In genomic region chr10:5971886-5972285, GRCh38 we compare ENCODE assay signal across 15 cellular contexts. TPM values are rescaled to one million over a fixed set of nuclear protein-coding genes. Genes with fewer than 3 reads are reported as not detected.
DNase-seq lines count a peak whose midpoint lies in the region; ATAC-seq and TF ChIP-seq lines count a peak whose summit lies in the region.
"Had no signal": no experiment of that assay in that cellular context is flagged by ENCODE, and none has a peak within 500 bp of the region (broad histone marks: within the 10 kb centered on the region; RNA-seq: fewer than 3 reads in every experiment).

No MANE protein-coding gene starts in this region.

- no peaks in the 10 kb centered on the region for H3K27me3 Mint-ChIP-seq in T-helper 2 cell treated with Interferon-gamma antibody and Interleukin-4, amounts not matched to agents 5 μg/mL and 100 μg/mL, for 36 hours (ENCODE audit: low read depth)
- H3K27me3 Mint-ChIP-seq in activated CD4-positive, alpha-beta memory T cell treated with anti-CD3 and anti-CD28 coated beads for 36 hours: no peaks in the 10 kb centered on the region
- no peaks in the 10 kb centered on the region for H3K27me3 Mint-ChIP-seq in stimulated activated naive B cell treated with anti-CD40 and anti-IgM and Interleukin-4, amounts not matched to agents 10 μg/mL and 1 μg/mL and 100 μg/mL, for 72 hours

- TF ChIP-seq CTCF in left ventricle myocardium inferior (IDR thresholded peaks at IDR 0.05; ENCODE audit: borderline replicate concordance): no peak

- intact Hi-C loops in activated CD4-positive, alpha-beta memory T cell treated with anti-CD3 and anti-CD28 coated beads for 36 hours (cut with micrococcal nuclease): loop anchor here (10.0 kb wide), 1 partner anchor 677 kb away; no protein-coding TSS in a partner anchor
- intact Hi-C loops in left ventricle myocardium inferior (cut with micrococcal nuclease): no loop called here

- CTCF ChIA-PET in activated CD4-positive, alpha-beta memory T cell treated with anti-CD3 and anti-CD28 coated beads for 36 hours (lab: Charles Lee): interaction anchor here (0.7 to 1.7 kb wide), 2 partner anchors 42 to 430 kb away, joined by 3 to 4 read pairs; no protein-coding TSS in a partner anchor

- H3K4me3 Mint-ChIP-seq in T-helper 2 cell treated with Interferon-gamma antibody and Interleukin-4, amounts not matched to agents 5 μg/mL and 100 μg/mL, for 36 hours: peak overlapping the region; percentile 61
- H3K4me3 Mint-ChIP-seq in activated CD4-positive, alpha-beta memory T cell treated with anti-CD3 and anti-CD28 coated beads for 36 hours: no peak overlapping the region
- H3K4me3 Mint-ChIP-seq in stimulated activated naive B cell treated with anti-CD40 and anti-IgM and Interleukin-4, amounts not matched to agents 10 μg/mL and 1 μg/mL and 100 μg/mL, for 72 hours: no peak overlapping the region

- peak overlapping the region; percentile 8 for H3K4me3 ChIP-seq in left ventricle myocardium inferior

- H3K27ac ChIP-seq in left ventricle myocardium inferior (replicated peaks): peak overlapping the region; percentile 84
- H3K27ac ChIP-seq: foreskin keratinocyte had no signal

- no peaks in the 10 kb centered on the region for H3K9me3 ChIP-seq in left ventricle myocardium inferior (replicated peaks)

- H3K27ac Mint-ChIP-seq in T-helper 2 cell treated with Interferon-gamma antibody and Interleukin-4, amounts not matched to agents 5 μg/mL and 100 μg/mL, for 36 hours: peak overlapping the region; percentile 74
- peak overlapping the region; percentile 82 for H3K27ac Mint-ChIP-seq in activated CD4-positive, alpha-beta memory T cell treated with anti-CD3 and anti-CD28 coated beads for 36 hours
- peak overlapping the region; percentile 71 for H3K27ac Mint-ChIP-seq in stimulated activated naive B cell treated with anti-CD40 and anti-IgM and Interleukin-4, amounts not matched to agents 10 μg/mL and 1 μg/mL and 100 μg/mL, for 72 hours

- ATAC-seq in stimulated activated naive B cell treated with anti-CD40 and anti-IgM and Interleukin-4, amounts not matched to agents 10 μg/mL and 1 μg/mL and 100 μg/mL, for 72 hours (replicated peaks): no peak
- ATAC-seq in HG02623 (IDR thresholded peaks at IDR 0.05; ENCODE audit: unreplicated experiment): no peak

- peaks cover 47% of the 10 kb centered on the region for H3K4me1 ChIP-seq in left ventricle myocardium inferior

- no peaks in the 10 kb centered on the region for H3K9me3 Mint-ChIP-seq in T-helper 2 cell treated with Interferon-gamma antibody and Interleukin-4, amounts not matched to agents 5 μg/mL and 100 μg/mL, for 36 hours
- H3K9me3 Mint-ChIP-seq in activated CD4-positive, alpha-beta memory T cell treated with anti-CD3 and anti-CD28 coated beads for 36 hours: no peaks in the 10 kb centered on the region
- no peaks in the 10 kb centered on the region for H3K9me3 Mint-ChIP-seq in stimulated activated naive B cell treated with anti-CD40 and anti-IgM and Interleukin-4, amounts not matched to agents 10 μg/mL and 1 μg/mL and 100 μg/mL, for 72 hours

- peaks cover 3% of the 10 kb centered on the region for H3K36me3 ChIP-seq in left ventricle myocardium inferior

- POLR2A ChIA-PET in activated CD4-positive, alpha-beta memory T cell treated with anti-CD3 and anti-CD28 coated beads for 36 hours (lab: Charles Lee): interaction anchor here (0.6 to 1.3 kb wide), 4 partner anchors 78 to 125 kb away, joined by 3 to 5 read pairs (median 3); no protein-coding TSS in a partner anchor

- H3K27me3 ChIP-seq in left ventricle myocardium inferior (ENCODE audit: low read depth): no peaks in the 10 kb centered on the region
- H3K27me3 ChIP-seq: foreskin keratinocyte had no signal

- peaks cover 47% of the 10 kb centered on the region for H3K4me1 Mint-ChIP-seq in T-helper 2 cell treated with Interferon-gamma antibody and Interleukin-4, amounts not matched to agents 5 μg/mL and 100 μg/mL, for 36 hours (ENCODE audit: low read depth)
- peaks cover 53% of the 10 kb centered on the region for H3K4me1 Mint-ChIP-seq in activated CD4-positive, alpha-beta memory T cell treated with anti-CD3 and anti-CD28 coated beads for 36 hours (ENCODE audit: low read depth)
- peaks cover 30 to 40% of the 10 kb centered on the region in 2 donors for H3K4me1 Mint-ChIP-seq in stimulated activated naive B cell treated with anti-CD40 and anti-IgM and Interleukin-4, amounts not matched to agents 10 μg/mL and 1 μg/mL and 100 μg/mL, for 72 hours

- no peak for DNase-seq in T-helper 2 cell treated with Interferon-gamma antibody and Interleukin-4, amounts not matched to agents 5 μg/mL and 100 μg/mL, for 36 hours (ENCODE audit: low spot score)
- DNase-seq in T-helper 2 cell (no peak), left ventricle myocardium inferior (no peak), ecto neural progenitor cell (ENCODE audit: low spot score) (no peak), CD1c-positive myeloid dendritic cell (ENCODE audit: extremely low spot score) (no peak)
- DNase-seq in activated CD4-positive, alpha-beta memory T cell treated with anti-CD3 and anti-CD28 coated beads for 36 hours: no peak
- DNase-seq in stimulated activated naive B cell treated with anti-CD40 and anti-IgM and Interleukin-4, amounts not matched to agents 10 μg/mL and 1 μg/mL and 100 μg/mL, for 72 hours: no peak
- DNase-seq: 8988T, DND-41, NCI-H1436 treated with DMSO at 0.1 percent for 48 hours, NCI-H774, posterior cingulate gyrus, SW 1271 had no signal

- peaks cover 20% of the 10 kb centered on the region for H3K36me3 Mint-ChIP-seq in T-helper 2 cell treated with Interferon-gamma antibody and Interleukin-4, amounts not matched to agents 5 μg/mL and 100 μg/mL, for 36 hours (ENCODE audit: low read depth)
- peaks cover 7% of the 10 kb centered on the region for H3K36me3 Mint-ChIP-seq in activated CD4-positive, alpha-beta memory T cell treated with anti-CD3 and anti-CD28 coated beads for 36 hours
- peaks cover 14 to 17% of the 10 kb centered on the region in 2 donors for H3K36me3 Mint-ChIP-seq in stimulated activated naive B cell treated with anti-CD40 and anti-IgM and Interleukin-4, amounts not matched to agents 10 μg/mL and 1 μg/mL and 100 μg/mL, for 72 hours

RNA-seq across cellular contexts. Expression of gene IL15RA, which starts 5.5 kb away (rescaled TPM):
- 10 to 100 TPM; 20.1 to 20.2 TPM for total RNA-seq in activated CD4-positive, alpha-beta memory T cell treated with anti-CD3 and anti-CD28 coated beads for 36 hours
- 6.0 TPM for total RNA-seq in left ventricle myocardium inferior
